Comparison of ENCODE assay signal across 1 cellular context in the genomic region with DNA sequence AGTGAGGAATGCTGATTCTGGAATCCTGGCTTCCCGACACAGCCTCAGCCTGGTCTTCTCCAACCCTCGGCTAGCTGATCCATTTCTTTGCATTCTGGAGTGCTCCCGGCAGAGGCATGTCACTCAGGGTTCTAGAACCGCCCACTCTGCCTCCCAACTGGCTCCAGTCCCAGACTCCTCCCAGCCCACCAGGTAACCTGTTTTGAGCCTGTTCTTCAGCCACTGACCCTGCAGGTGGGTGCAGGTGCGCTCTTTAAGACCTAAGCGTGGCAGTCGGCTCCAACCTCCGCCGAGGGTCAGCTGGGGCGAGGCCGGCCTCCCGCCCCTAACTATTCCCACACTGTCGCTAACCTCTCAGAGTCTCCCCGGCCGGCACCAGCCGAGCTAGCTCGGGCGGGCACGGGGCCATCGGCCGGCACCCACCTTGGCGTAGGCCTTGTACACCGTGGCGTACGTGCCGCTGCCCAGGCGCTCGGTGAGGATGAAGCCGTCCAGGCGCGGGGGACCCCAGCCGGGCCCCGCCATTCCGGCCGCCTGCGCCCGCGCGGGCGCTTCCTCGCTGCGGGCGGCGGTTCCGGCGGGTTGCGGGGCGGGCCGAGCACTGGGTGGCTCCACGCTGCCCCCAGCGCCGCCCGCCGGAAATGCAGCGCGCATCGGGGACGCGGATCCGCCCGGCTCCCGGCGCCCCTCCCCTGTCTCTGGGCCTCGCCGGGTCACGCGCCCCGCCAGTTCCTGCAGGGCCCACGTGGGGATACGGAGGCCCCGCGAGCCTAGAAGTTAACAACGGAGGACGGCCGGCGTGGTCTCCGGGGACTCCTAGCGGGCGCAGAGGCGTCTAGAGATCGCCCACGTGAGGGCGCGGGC.
TF ChIP-seq lines count a peak whose summit lies in the region.

A gene with protein sequence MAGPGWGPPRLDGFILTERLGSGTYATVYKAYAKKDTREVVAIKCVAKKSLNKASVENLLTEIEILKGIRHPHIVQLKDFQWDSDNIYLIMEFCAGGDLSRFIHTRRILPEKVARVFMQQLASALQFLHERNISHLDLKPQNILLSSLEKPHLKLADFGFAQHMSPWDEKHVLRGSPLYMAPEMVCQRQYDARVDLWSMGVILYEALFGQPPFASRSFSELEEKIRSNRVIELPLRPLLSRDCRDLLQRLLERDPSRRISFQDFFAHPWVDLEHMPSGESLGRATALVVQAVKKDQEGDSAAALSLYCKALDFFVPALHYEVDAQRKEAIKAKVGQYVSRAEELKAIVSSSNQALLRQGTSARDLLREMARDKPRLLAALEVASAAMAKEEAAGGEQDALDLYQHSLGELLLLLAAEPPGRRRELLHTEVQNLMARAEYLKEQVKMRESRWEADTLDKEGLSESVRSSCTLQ (minus strand): TSS at position 576 of the 864 bp plus-strand sequence. CDS start 51 bp downstream, at position 525.

TF ChIP-seq in HepG2, 621 proteins besides CTCF, POLR2A, EP300 and RAD21 (continued from another document and continues in another):
- no peak for TF ChIP-seq RFX3 (CRISPR knock-in tag; IDR thresholded peaks at IDR 0.05)
- peak; percentile 87 for TF ChIP-seq ZNF451 (CRISPR knock-in tag; IDR thresholded peaks at IDR 0.05)
- TF ChIP-seq, protein P1, sequence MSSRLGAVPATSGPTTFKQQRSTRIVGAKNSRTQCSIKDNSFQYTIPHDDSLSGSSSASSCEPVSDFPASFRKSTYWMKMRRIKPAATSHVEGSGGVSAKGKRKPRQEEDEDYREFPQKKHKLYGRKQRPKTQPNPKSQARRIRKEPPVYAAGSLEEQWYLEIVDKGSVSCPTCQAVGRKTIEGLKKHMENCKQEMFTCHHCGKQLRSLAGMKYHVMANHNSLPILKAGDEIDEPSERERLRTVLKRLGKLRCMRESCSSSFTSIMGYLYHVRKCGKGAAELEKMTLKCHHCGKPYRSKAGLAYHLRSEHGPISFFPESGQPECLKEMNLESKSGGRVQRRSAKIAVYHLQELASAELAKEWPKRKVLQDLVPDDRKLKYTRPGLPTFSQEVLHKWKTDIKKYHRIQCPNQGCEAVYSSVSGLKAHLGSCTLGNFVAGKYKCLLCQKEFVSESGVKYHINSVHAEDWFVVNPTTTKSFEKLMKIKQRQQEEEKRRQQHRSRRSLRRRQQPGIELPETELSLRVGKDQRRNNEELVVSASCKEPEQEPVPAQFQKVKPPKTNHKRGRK (CRISPR knock-in tag; IDR thresholded peaks at IDR 0.05): no peak
- no peak for TF ChIP-seq ZNF720 (CRISPR knock-in tag; IDR thresholded peaks at IDR 0.05)
- TF ChIP-seq, protein P2, sequence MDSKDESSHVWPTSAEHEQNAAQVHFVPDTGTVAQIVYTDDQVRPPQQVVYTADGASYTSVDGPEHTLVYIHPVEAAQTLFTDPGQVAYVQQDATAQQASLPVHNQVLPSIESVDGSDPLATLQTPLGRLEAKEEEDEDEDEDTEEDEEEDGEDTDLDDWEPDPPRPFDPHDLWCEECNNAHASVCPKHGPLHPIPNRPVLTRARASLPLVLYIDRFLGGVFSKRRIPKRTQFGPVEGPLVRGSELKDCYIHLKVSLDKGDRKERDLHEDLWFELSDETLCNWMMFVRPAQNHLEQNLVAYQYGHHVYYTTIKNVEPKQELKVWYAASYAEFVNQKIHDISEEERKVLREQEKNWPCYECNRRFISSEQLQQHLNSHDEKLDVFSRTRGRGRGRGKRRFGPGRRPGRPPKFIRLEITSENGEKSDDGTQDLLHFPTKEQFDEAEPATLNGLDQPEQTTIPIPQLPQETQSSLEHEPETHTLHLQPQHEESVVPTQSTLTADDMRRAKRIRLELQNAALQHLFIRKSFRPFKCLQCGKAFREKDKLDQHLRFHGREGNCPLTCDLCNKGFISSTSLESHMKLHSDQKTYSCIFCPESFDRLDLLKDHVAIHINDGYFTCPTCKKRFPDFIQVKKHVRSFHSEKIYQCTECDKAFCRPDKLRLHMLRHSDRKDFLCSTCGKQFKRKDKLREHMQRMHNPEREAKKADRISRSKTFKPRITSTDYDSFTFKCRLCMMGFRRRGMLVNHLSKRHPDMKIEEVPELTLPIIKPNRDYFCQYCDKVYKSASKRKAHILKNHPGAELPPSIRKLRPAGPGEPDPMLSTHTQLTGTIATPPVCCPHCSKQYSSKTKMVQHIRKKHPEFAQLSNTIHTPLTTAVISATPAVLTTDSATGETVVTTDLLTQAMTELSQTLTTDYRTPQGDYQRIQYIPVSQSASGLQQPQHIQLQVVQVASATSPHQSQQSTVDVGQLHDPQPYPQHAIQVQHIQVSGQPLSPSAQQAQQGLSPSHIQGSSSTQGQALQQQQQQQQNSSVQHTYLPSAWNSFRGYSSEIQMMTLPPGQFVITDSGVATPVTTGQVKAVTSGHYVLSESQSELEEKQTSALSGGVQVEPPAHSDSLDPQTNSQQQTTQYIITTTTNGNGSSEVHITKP (CRISPR knock-in tag; IDR thresholded peaks at IDR 0.05; ENCODE audit: low read depth): no peak
- no peak for TF ChIP-seq ZNF550 (CRISPR knock-in tag; IDR thresholded peaks at IDR 0.05; ENCODE audit: borderline replicate concordance)
- no peak for TF ChIP-seq FLYWCH1 (CRISPR knock-in tag; IDR thresholded peaks at IDR 0.05)
- TF ChIP-seq MED8 (CRISPR knock-in tag; IDR thresholded peaks at IDR 0.05; ENCODE audit: insufficient replicate concordance): no peak
- TF ChIP-seq ZNF331 (CRISPR knock-in tag; IDR thresholded peaks at IDR 0.05): no peak; the same call in 1 of the 2 replicates
- TF ChIP-seq SRSF1 (optimal IDR thresholded peaks at IDR 0.05; ENCODE audit: low read depth, low read length): no peak
- TF ChIP-seq PAX8 (CRISPR knock-in tag; IDR thresholded peaks at IDR 0.05; ENCODE audit: borderline replicate concordance): no peak
- TF ChIP-seq GFI1 (CRISPR knock-in tag; IDR thresholded peaks at IDR 0.05; ENCODE audit: borderline replicate concordance): no peak
- no peak for TF ChIP-seq ZNF224 (CRISPR knock-in tag; IDR thresholded peaks at IDR 0.05)
- no peak for TF ChIP-seq PPARG (CRISPR knock-in tag; conservative IDR thresholded peaks at IDR 0.05)
- TF ChIP-seq SNAPC2 (CRISPR knock-in tag; IDR thresholded peaks at IDR 0.05): 0 out of 2 replicates have a peak, but pooled peaks have one; percentile 37
- TF ChIP-seq ZNF879 (CRISPR knock-in tag; IDR thresholded peaks at IDR 0.05): no peak
- no peak for TF ChIP-seq MTA3 (CRISPR knock-in tag; IDR thresholded peaks at IDR 0.05)
- TF ChIP-seq, protein P3, sequence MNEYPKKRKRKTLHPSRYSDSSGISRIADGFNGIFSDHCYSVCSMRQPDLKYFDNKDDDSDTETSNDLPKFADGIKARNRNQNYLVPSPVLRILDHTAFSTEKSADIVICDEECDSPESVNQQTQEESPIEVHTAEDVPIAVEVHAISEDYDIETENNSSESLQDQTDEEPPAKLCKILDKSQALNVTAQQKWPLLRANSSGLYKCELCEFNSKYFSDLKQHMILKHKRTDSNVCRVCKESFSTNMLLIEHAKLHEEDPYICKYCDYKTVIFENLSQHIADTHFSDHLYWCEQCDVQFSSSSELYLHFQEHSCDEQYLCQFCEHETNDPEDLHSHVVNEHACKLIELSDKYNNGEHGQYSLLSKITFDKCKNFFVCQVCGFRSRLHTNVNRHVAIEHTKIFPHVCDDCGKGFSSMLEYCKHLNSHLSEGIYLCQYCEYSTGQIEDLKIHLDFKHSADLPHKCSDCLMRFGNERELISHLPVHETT (CRISPR knock-in tag; conservative IDR thresholded peaks at IDR 0.05): no peak
- no peak for TF ChIP-seq ZFP82 (CRISPR knock-in tag; IDR thresholded peaks at IDR 0.05; ENCODE audit: borderline replicate concordance)
- TF ChIP-seq SRF (IDR thresholded peaks at IDR 0.05; ENCODE audit: low read depth, low read length): no peak
- TF ChIP-seq, protein P4, sequence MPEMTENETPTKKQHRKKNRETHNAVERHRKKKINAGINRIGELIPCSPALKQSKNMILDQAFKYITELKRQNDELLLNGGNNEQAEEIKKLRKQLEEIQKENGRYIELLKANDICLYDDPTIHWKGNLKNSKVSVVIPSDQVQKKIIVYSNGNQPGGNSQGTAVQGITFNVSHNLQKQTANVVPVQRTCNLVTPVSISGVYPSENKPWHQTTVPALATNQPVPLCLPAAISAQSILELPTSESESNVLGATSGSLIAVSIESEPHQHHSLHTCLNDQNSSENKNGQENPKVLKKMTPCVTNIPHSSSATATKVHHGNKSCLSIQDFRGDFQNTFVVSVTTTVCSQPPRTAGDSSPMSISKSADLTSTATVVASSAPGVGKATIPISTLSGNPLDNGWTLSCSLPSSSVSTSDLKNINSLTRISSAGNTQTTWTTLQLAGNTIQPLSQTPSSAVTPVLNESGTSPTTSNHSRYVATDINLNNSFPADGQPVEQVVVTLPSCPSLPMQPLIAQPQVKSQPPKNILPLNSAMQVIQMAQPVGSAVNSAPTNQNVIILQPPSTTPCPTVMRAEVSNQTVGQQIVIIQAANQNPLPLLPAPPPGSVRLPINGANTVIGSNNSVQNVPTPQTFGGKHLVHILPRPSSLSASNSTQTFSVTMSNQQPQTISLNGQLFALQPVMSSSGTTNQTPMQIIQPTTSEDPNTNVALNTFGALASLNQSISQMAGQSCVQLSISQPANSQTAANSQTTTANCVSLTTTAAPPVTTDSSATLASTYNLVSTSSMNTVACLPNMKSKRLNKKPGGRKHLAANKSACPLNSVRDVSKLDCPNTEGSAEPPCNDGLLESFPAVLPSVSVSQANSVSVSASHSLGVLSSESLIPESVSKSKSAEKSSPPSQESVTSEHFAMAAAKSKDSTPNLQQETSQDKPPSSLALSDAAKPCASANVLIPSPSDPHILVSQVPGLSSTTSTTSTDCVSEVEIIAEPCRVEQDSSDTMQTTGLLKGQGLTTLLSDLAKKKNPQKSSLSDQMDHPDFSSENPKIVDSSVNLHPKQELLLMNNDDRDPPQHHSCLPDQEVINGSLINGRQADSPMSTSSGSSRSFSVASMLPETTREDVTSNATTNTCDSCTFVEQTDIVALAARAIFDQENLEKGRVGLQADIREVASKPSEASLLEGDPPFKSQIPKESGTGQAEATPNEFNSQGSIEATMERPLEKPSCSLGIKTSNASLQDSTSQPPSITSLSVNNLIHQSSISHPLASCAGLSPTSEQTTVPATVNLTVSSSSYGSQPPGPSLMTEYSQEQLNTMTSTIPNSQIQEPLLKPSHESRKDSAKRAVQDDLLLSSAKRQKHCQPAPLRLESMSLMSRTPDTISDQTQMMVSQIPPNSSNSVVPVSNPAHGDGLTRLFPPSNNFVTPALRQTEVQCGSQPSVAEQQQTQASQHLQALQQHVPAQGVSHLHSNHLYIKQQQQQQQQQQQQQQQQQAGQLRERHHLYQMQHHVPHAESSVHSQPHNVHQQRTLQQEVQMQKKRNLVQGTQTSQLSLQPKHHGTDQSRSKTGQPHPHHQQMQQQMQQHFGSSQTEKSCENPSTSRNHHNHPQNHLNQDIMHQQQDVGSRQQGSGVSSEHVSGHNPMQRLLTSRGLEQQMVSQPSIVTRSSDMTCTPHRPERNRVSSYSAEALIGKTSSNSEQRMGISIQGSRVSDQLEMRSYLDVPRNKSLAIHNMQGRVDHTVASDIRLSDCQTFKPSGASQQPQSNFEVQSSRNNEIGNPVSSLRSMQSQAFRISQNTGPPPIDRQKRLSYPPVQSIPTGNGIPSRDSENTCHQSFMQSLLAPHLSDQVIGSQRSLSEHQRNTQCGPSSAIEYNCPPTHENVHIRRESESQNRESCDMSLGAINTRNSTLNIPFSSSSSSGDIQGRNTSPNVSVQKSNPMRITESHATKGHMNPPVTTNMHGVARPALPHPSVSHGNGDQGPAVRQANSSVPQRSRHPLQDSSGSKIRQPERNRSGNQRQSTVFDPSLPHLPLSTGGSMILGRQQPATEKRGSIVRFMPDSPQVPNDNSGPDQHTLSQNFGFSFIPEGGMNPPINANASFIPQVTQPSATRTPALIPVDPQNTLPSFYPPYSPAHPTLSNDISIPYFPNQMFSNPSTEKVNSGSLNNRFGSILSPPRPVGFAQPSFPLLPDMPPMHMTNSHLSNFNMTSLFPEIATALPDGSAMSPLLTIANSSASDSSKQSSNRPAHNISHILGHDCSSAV (CRISPR knock-in tag; IDR thresholded peaks at IDR 0.05; ENCODE audit: borderline replicate concordance): 0 out of 2 replicates have a peak, but pooled peaks have one; percentile 76
- TF ChIP-seq, protein P5, sequence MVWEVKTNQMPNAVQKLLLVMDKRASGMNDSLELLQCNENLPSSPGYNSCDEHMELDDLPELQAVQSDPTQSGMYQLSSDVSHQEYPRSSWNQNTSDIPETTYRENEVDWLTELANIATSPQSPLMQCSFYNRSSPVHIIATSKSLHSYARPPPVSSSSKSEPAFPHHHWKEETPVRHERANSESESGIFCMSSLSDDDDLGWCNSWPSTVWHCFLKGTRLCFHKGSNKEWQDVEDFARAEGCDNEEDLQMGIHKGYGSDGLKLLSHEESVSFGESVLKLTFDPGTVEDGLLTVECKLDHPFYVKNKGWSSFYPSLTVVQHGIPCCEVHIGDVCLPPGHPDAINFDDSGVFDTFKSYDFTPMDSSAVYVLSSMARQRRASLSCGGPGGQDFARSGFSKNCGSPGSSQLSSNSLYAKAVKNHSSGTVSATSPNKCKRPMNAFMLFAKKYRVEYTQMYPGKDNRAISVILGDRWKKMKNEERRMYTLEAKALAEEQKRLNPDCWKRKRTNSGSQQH (CRISPR knock-in tag; IDR thresholded peaks at IDR 0.05; ENCODE audit: low read depth): no peak
- TF ChIP-seq, protein P6, sequence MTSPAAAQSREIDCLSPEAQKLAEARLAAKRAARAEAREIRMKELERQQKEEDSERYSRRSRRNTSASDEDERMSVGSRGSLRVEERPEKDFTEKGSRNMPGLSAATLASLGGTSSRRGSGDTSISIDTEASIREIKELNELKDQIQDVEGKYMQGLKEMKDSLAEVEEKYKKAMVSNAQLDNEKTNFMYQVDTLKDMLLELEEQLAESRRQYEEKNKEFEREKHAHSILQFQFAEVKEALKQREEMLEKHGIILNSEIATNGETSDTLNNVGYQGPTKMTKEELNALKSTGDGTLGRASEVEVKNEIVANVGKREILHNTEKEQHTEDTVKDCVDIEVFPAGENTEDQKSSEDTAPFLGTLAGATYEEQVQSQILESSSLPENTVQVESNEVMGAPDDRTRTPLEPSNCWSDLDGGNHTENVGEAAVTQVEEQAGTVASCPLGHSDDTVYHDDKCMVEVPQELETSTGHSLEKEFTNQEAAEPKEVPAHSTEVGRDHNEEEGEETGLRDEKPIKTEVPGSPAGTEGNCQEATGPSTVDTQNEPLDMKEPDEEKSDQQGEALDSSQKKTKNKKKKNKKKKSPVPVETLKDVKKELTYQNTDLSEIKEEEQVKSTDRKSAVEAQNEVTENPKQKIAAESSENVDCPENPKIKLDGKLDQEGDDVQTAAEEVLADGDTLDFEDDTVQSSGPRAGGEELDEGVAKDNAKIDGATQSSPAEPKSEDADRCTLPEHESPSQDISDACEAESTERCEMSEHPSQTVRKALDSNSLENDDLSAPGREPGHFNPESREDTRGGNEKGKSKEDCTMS (CRISPR knock-in tag; conservative IDR thresholded peaks at IDR 0.05): no peak
- no peak for TF ChIP-seq ZNF232 (CRISPR knock-in tag; IDR thresholded peaks at IDR 0.05; ENCODE audit: borderline replicate concordance)
- TF ChIP-seq HDAC6 (IDR thresholded peaks at IDR 0.05; ENCODE audit: low read depth, low read length): no peak
- TF ChIP-seq, protein P7, sequence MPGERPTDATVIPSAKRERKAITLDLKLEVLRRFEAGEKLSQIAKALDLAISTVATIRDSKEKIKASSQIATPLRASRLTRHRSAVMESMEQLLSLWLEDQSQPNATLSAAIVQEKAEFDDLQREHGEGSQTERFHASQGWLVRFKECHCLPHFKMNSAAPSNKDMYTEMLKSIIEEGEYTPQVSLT (CRISPR knock-in tag; IDR thresholded peaks at IDR 0.05; ENCODE audit: borderline replicate concordance, low read depth): no peak
- TF ChIP-seq ZNF644 (CRISPR knock-in tag; IDR thresholded peaks at IDR 0.05; ENCODE audit: low read depth): no peak
- TF ChIP-seq, protein P8, sequence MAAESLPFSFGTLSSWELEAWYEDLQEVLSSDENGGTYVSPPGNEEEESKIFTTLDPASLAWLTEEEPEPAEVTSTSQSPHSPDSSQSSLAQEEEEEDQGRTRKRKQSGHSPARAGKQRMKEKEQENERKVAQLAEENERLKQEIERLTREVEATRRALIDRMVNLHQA (CRISPR knock-in tag; IDR thresholded peaks at IDR 0.05): no peak
- TF ChIP-seq BHLHE40 (IDR thresholded peaks at IDR 0.05; ENCODE audit: low read length): peak; percentile 61
- TF ChIP-seq ZNF878 (CRISPR knock-in tag; IDR thresholded peaks at IDR 0.05): no peak
- no peak; the same call in 1 of the 2 replicates for TF ChIP-seq ZNF350 (CRISPR knock-in tag; IDR thresholded peaks at IDR 0.05; ENCODE audit: borderline replicate concordance, low read depth)
- no peak for TF ChIP-seq FOXJ3 (CRISPR knock-in tag; IDR thresholded peaks at IDR 0.05; ENCODE audit: borderline replicate concordance)
